ENCODE assay signal across 8 cellular contexts in the genomic region with DNA sequence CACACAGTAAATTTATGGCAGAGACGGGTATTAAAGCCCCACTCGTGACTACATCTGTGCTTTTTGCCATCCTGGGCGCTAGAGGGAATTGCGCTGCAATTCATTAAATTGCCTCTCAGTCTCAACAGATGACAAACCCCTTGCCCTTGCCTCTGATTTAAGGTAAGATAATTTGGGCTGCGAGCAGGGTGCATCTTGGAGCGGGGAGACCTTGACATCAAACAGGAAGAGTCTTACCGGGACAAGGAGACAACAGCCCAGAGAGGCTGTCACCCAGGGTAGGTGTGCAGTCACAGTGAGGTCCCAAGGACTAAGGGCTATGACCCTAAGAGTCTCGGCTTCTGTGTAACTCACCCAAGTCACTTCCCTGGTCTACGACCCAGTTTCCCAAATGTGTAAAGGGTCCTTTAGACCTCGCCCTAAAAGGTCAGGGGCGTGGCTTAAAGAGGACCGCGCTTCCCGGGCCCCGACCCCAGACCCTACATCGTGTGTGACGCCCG. TPM values are rescaled to one million over a fixed set of nuclear protein-coding genes. Genes with fewer than 3 reads are reported as not detected.
DNase-seq lines count a peak whose midpoint lies in the region; ATAC-seq, FAIRE-seq and TF ChIP-seq lines count a peak whose summit lies in the region.

No MANE protein-coding gene starts in this region.

- H3K79me2 ChIP-seq in GM12878 (ENCODE audit: control insufficient read depth, insufficient read depth, low read length), result peaks cover 2% of the 10 kb centered on the region

- no peaks in the 10 kb centered on the region for H3K27me3 ChIP-seq in CD8-positive, alpha-beta memory T cell (ENCODE audit: insufficient read depth, low read length, poor library complexity, severe bottlenecking)
- H3K27me3 ChIP-seq in GM12878 (replicated peaks in 1 of 2; ENCODE audit: control insufficient read depth in 2 of 2, insufficient read depth in 2 of 2, low read length in 1 of 2) (no peaks in the 10 kb centered on the region), tibial artery (no peaks in the 10 kb centered on the region)

- CTCF ChIA-PET in CD8-positive, alpha-beta memory T cell (lab: Charles Lee), result interaction anchor here (1.1 to 1.8 kb wide), 7 partner anchors 7 to 68 kb away, joined by 3 to 8 read pairs (median 4); a partner anchor contains a TSS
- CTCF ChIA-PET in GM12878 (lab: Yijun Ruan, JAX), result interaction anchor here (0.6 to 1.5 kb wide), 7 partner anchors 10 to 327 kb away, joined by 3 to 4 read pairs (median 4); no protein-coding TSS in a partner anchor

- peaks cover 0 to 22% (median 5%) of the 10 kb centered on the region in 3 donors for H3K36me3 Mint-ChIP-seq in CD8-positive, alpha-beta memory T cell

- DNase-seq in CD8-positive, alpha-beta memory T cell, result no peak
- DNase-seq in NB4 (ENCODE audit: low read depth), result no peak
- no peak for DNase-seq in GM12878 (ENCODE audit: low read depth, low spot score)
- peak; percentile 14 for DNase-seq in kidney tubule cell (ENCODE audit: low spot score)
- DNase-seq in tibial artery, result no peak
- no peak for DNase-seq in cerebellum (ENCODE audit: low spot score)
- DNase-seq in occipital lobe (lab: John Stamatoyannopoulos, UW), result no peak

- peak overlapping the region; percentile 99 for H3K27ac ChIP-seq in CD8-positive, alpha-beta memory T cell (ENCODE audit: low read depth, low read length)
- H3K27ac ChIP-seq in GM12878 (ENCODE audit: control insufficient read depth, insufficient read depth) (peak overlapping the region; percentile 22; the same call in 1 of the 2 replicates), tibial artery (peak overlapping the region; percentile 97)

- in situ Hi-C loops in GM12878 (cut with MboI), result no loop called here

- intact Hi-C loops in GM12878 (cut with micrococcal nuclease; ENCODE audit: unreplicated experiment), result no loop called here
- intact Hi-C loops in tibial artery (cut with DNase I; ENCODE audit: low total_unique reads), result no loop called here

- RAD21 ChIA-PET in GM12878 (lab: Charles Lee; ENCODE audit: unreplicated experiment), result interaction anchor here (0.9 to 1.4 kb wide), 9 partner anchors 9 to 112 kb away, joined by 3 to 11 read pairs (median 4); no protein-coding TSS in a partner anchor

- TF ChIP-seq CTCF in NB4 (IDR thresholded peaks at IDR 0.05; ENCODE audit: low read depth, low read length) (no peak), GM12878 (IDR thresholded peaks at IDR 0.05 in 2 of 3, conservative IDR thresholded peaks at IDR 0.05 in 1 of 3; ENCODE audit: control insufficient read depth in 2 of 3, extremely low read depth in 1 of 3, insufficient read depth in 1 of 3, low read depth in 3 of 3, low read length in 3 of 3) (peak in 1 of 3 experiments; percentile 13; a peak in 1 of 6 replicates), tibial artery (IDR thresholded peaks at IDR 0.05) (peak; percentile 11 to 13)

- FAIRE-seq in GM12878 (lab: Jason Lieb, UNC), result no peak

- peaks cover 21% of the 10 kb centered on the region for H3K4me1 ChIP-seq in CD8-positive, alpha-beta memory T cell (ENCODE audit: insufficient read depth, low read length)
- H3K4me1 ChIP-seq in GM12878 (ENCODE audit: control insufficient read depth, insufficient read depth, low read length) (peaks cover 4% of the 10 kb centered on the region), tibial artery (peaks cover 0 to 22% (median 11%) of the 10 kb centered on the region in 4 donors)

- TF ChIP-seq RAD21 in GM12878 (IDR thresholded peaks at IDR 0.05; ENCODE audit: insufficient read depth, low read depth, low read length), result no peak

- H3K9ac ChIP-seq in GM12878 (ENCODE audit: control insufficient read depth, insufficient read depth, low read length), result no peak overlapping the region; the same call in 1 of the 2 replicates

- H3K4me1 Mint-ChIP-seq in CD8-positive, alpha-beta memory T cell, result peaks cover 25 to 46% (median 33%) of the 10 kb centered on the region in 3 donors

- H4K20me1 ChIP-seq in GM12878 (ENCODE audit: control insufficient read depth, insufficient read depth), result no peaks in the 10 kb centered on the region

- TF ChIP-seq POLR2A in NB4 (IDR thresholded peaks at IDR 0.05; ENCODE audit: extremely low read depth, insufficient read length) (no peak), GM12878 (IDR thresholded peaks at IDR 0.05; ENCODE audit: low read depth, low read length) (no peak)

- BruUV-seq in GM12878 (replicated peaks; lab: Mats Ljungman, UMichigan), result TSS peak; percentile 94

- H3K4me3 ChIP-seq in CD8-positive, alpha-beta memory T cell (ENCODE audit: low read length), result peak overlapping the region; percentile 98
- H3K4me3 ChIP-seq in NB4 (ENCODE audit: low read depth, low read length), result peak overlapping the region; percentile 47
- H3K4me3 ChIP-seq in GM12878, result peak overlapping the region; percentile 51; the same call in 1 of the 2 replicates
- H3K4me3 ChIP-seq in tibial artery, result peak overlapping the region; percentile 69 to 87

- peak overlapping the region; percentile 40 for H3K4me2 ChIP-seq in GM12878 (ENCODE audit: control insufficient read depth, insufficient read depth)

- H3K27me3 Mint-ChIP-seq in CD8-positive, alpha-beta memory T cell, result peaks cover 0 to 1% of the 10 kb centered on the region in 2 donors

- no peak for TF ChIP-seq EP300 in GM12878 (IDR thresholded peaks at IDR 0.05; ENCODE audit: borderline replicate concordance in 1 of 2, control insufficient read depth in 1 of 2, low read depth in 2 of 2, low read length in 2 of 2)

- peak overlapping the region; percentile 95 to 99 (median 99) for H3K27ac Mint-ChIP-seq in CD8-positive, alpha-beta memory T cell

- WGBS in GM12878 (ENCODE audit: insufficient coverage, insufficient replicate concordance, low lambda C conversion rate, missing lambda C conversion rate), result 24% methylated on average over 18 of the region's 18 CpGs

- H3K4me3 Mint-ChIP-seq in CD8-positive, alpha-beta memory T cell, result peak overlapping the region; percentile 93 to 98 (median 95)

- H2AFZ ChIP-seq in GM12878 (ENCODE audit: control insufficient read depth, low read depth, low read length), result peak overlapping the region; percentile 76

- no peaks in the 10 kb centered on the region for H3K9me3 ChIP-seq in CD8-positive, alpha-beta memory T cell (ENCODE audit: low read length)
- H3K9me3 ChIP-seq in GM12878 (replicated peaks; ENCODE audit: control insufficient read depth, insufficient read depth, low read length), result no peaks in the 10 kb centered on the region
- H3K9me3 ChIP-seq in tibial artery, result no peaks in the 10 kb centered on the region

- no peaks in the 10 kb centered on the region for H3K9me3 Mint-ChIP-seq in CD8-positive, alpha-beta memory T cell

- ATAC-seq in GM19438 (IDR thresholded peaks at IDR 0.05; ENCODE audit: low read depth, unreplicated experiment), result peak; percentile 16
- ATAC-seq in GM12878, result peak; percentile 42

- SMC1A ChIA-PET in GM12878 (lab: Charles Lee; ENCODE audit: uncharacterized antibody, unreplicated experiment), result interaction anchor here (0.8 to 2.0 kb wide), 6 partner anchors 11 to 111 kb away, joined by 3 to 23 read pairs (median 3); a partner anchor contains a TSS

- no peaks in the 10 kb centered on the region for H3K36me3 ChIP-seq in CD8-positive, alpha-beta memory T cell (ENCODE audit: insufficient read depth, low read length)
- H3K36me3 ChIP-seq in GM12878 (ENCODE audit: control insufficient read depth in 2 of 2, insufficient read depth in 2 of 2, low read length in 1 of 2), result peaks cover under 1 to 2% of the 10 kb centered on the region in 2 experiments; a peak in 2 of 4 replicates
- peaks cover 0 to 8% (median under 1%) of the 10 kb centered on the region in 3 donors for H3K36me3 ChIP-seq in tibial artery

- POLR2A ChIA-PET in CD8-positive, alpha-beta memory T cell (lab: Charles Lee), result interaction anchor here (0.6 to 2.0 kb wide), 5 partner anchors 10 to 51 kb away, joined by 3 to 22 read pairs (median 8); a partner anchor contains a TSS
- POLR2A ChIA-PET in GM12878 (lab: Charles Lee), result interaction anchor here (0.9 to 1.7 kb wide), 6 partner anchors 8 to 41 kb away, joined by 3 to 23 read pairs (median 4); no protein-coding TSS in a partner anchor

RNA-seq across cellular contexts. Expression of a gene that starts 0.4 kb away (rescaled TPM):
- 10 to 100 TPM; 15.1 to 17.0 TPM for total RNA-seq in CD8-positive, alpha-beta memory T cell
- 34.5 TPM for polyA plus RNA-seq in CD8-positive, alpha-beta memory T cell
- 124 and 147 TPM in 2 replicates for total RNA-seq in GM12878 (2013; cell fraction: nucleolus; rRNA removed)
- 33.5 and 37.3 TPM in 2 replicates for total RNA-seq in GM12878 (2014; rRNA removed)
- total RNA-seq in GM12878 (2014; rRNA removed; fragmentation: Illumina TruSeq; extraction: Trizol), result 17.3 and 18.2 TPM in 2 replicates
- total RNA-seq in GM12878 (2021), result 36.4 and 37.9 TPM in 2 replicates
- 23.4 TPM for polyA plus RNA-seq in GM12878 (2011; ENCODE audit: low read depth)
- polyA plus RNA-seq in GM12878 (2011; rRNA removed), result 32.2 and 64.6 TPM in 2 replicates
- polyA plus RNA-seq in GM12878 (2011; cell fraction: cytosol; rRNA removed), result 77.4 and 79.3 TPM in 2 replicates
- polyA plus RNA-seq in GM12878 (2011; cell fraction: nucleus; rRNA removed), result 95.7 and 99.1 TPM in 2 replicates
- 31.1 and 35.7 TPM in 2 replicates for polyA plus RNA-seq in GM12878 (2012)
- polyA plus RNA-seq in GM12878 (2014; fragmentation: Illumina TruSeq; extraction: Trizol), result 33.0 and 60.6 TPM in 2 replicates
- polyA plus RNA-seq in GM12878 (2014; fragmentation: Nextera tagmentation; extraction: Ambion mirVana), result 1 to 10 TPM; 2.2 to 2.9 TPM
- polyA plus RNA-seq in GM12878 (2014; rRNA removed), result 40.5 and 43.3 TPM in 2 replicates
- polyA plus RNA-seq in GM12878 (2016; fragmentation: Nextera tagmentation; extraction: Ambion mirVana), result 10 to 100 TPM; 50.4 to 53.6 TPM
- 112 and 113 TPM in 2 replicates for polyA minus RNA-seq in GM12878 (2011; rRNA and poly(A)+ RNA removed)
- polyA minus RNA-seq in GM12878 (2011; cell fraction: cytosol; rRNA and poly(A)+ RNA removed), result 20.8 and 21.0 TPM in 2 replicates
- 51.9 and 56.4 TPM in 2 replicates for polyA minus RNA-seq in GM12878 (2011; cell fraction: nucleus; rRNA and poly(A)+ RNA removed)
- 12.6 TPM for total RNA-seq in cerebellum
- 7.2 TPM for total RNA-seq in occipital lobe

RNA-seq across cellular contexts. Expression of a gene that starts 42.0 kb away (rescaled TPM):
- 10 to 100 TPM; 35.4 to 35.9 TPM for total RNA-seq in CD8-positive, alpha-beta memory T cell
- 13.7 TPM for polyA plus RNA-seq in CD8-positive, alpha-beta memory T cell
- total RNA-seq in GM12878 (2013; cell fraction: nucleolus; rRNA removed), result 113 and 123 TPM in 2 replicates
- total RNA-seq in GM12878 (2014; rRNA removed), result 15.5 and 17.1 TPM in 2 replicates
- total RNA-seq in GM12878 (2014; rRNA removed; fragmentation: Illumina TruSeq; extraction: Trizol), result 22.2 and 23.9 TPM in 2 replicates
- 24.9 and 26.1 TPM in 2 replicates for total RNA-seq in GM12878 (2021)
- 10.4 TPM for polyA plus RNA-seq in GM12878 (2011; ENCODE audit: low read depth)
- polyA plus RNA-seq in GM12878 (2011; rRNA removed), result 36.2 and 44.4 TPM in 2 replicates
- 16.3 and 18.0 TPM in 2 replicates for polyA plus RNA-seq in GM12878 (2011; cell fraction: cytosol; rRNA removed)
- polyA plus RNA-seq in GM12878 (2011; cell fraction: nucleus; rRNA removed), result 27.4 and 31.0 TPM in 2 replicates
- 14.7 and 17.1 TPM in 2 replicates for polyA plus RNA-seq in GM12878 (2012)
- polyA plus RNA-seq in GM12878 (2014; fragmentation: Illumina TruSeq; extraction: Trizol), result 32.9 and 39.5 TPM in 2 replicates
- polyA plus RNA-seq in GM12878 (2014; fragmentation: Nextera tagmentation; extraction: Ambion mirVana), result 10 to 100 TPM; 32.1 to 44.5 TPM
- 17.2 and 20.4 TPM in 2 replicates for polyA plus RNA-seq in GM12878 (2014; rRNA removed)
- 10 to 100 TPM; 21.0 to 23.8 TPM for polyA plus RNA-seq in GM12878 (2016; fragmentation: Nextera tagmentation; extraction: Ambion mirVana)
- 51.0 and 52.7 TPM in 2 replicates for polyA minus RNA-seq in GM12878 (2011; rRNA and poly(A)+ RNA removed)
- 10.6 and 11.3 TPM in 2 replicates for polyA minus RNA-seq in GM12878 (2011; cell fraction: cytosol; rRNA and poly(A)+ RNA removed)
- polyA minus RNA-seq in GM12878 (2011; cell fraction: nucleus; rRNA and poly(A)+ RNA removed), result 34.0 and 57.1 TPM in 2 replicates
- 22.3 TPM for total RNA-seq in cerebellum
- total RNA-seq in occipital lobe, result 29.0 TPM

Comparison
In these comparisons a context has a peak if more than half of its experiments do, and no peak if none do; other contexts are left out.
1. H3K27ac ChIP-seq: peak in every context shown above with its lines; median percentile 99 in CD8-positive, alpha-beta memory T cell; 97 in tibial artery; 22 in GM12878.
2. H3K4me3 ChIP-seq: peak in every context shown above with its lines; median percentile 98 in CD8-positive, alpha-beta memory T cell; 78 in tibial artery; 51 in GM12878; 47 in NB4.